Comparison of ENCODE assay signal across 14 cellular contexts in genomic region chr22:50671641-50672040, GRCh38. TPM values are rescaled to one million over a fixed set of nuclear protein-coding genes. Genes with fewer than 3 reads are reported as not detected.
DNase-seq lines count a peak whose midpoint lies in the region; ATAC-seq and TF ChIP-seq lines count a peak whose summit lies in the region.
"Had no signal": no experiment of that assay in that cellular context is flagged by ENCODE, and none has a peak within 500 bp of the region (broad histone marks: within the 10 kb centered on the region; RNA-seq: fewer than 3 reads in every experiment).

No MANE protein-coding gene starts in this region.

- peak overlapping the region in 58 of 59 donors; percentile 16 to 90 (median 78) for H3K27ac ChIP-seq in dorsolateral prefrontal cortex
- peak overlapping the region; percentile 80 for H3K27ac ChIP-seq in temporal lobe (ENCODE audit: low read depth, low read length)
- H3K27ac ChIP-seq: cardiac muscle cell, KMS-11, RWPE1 had no signal

- no peak for TF ChIP-seq CTCF in dorsolateral prefrontal cortex (IDR thresholded peaks at IDR 0.05 in 54 of 56, conservative IDR thresholded peaks at IDR 0.05 in 2 of 56; ENCODE audit: low read depth in 1 of 56, partially characterized antibody in 56 of 56)

- no peak overlapping the region for H3K4me3 ChIP-seq in dorsolateral prefrontal cortex
- H3K4me3 ChIP-seq: cardiac muscle cell had no signal

- peaks cover 0 to 16% (median 0%) of the 10 kb centered on the region in 45 donors for H3K27me3 ChIP-seq in dorsolateral prefrontal cortex

- intact Hi-C loops in dorsolateral prefrontal cortex (cut with DNase I): no loop called here

- POLR2A ChIA-PET in HEK293T (lab: Yijun Ruan, JAX): no interaction called here

- H3K36me3 Mint-ChIP-seq in memory B cell: no peaks in the 10 kb centered on the region

- H3K4me1 Mint-ChIP-seq in memory B cell: peaks cover 14% of the 10 kb centered on the region

- ATAC-seq in memory B cell (ENCODE audit: low read depth) (peak; percentile 35), GM19455 (IDR thresholded peaks at IDR 0.05; ENCODE audit: unreplicated experiment) (no peak)

- H3K4me3 Mint-ChIP-seq in memory B cell: no peak overlapping the region

- no peak overlapping the region for H3K27ac Mint-ChIP-seq in memory B cell

- CTCF ChIA-PET in HEK293T (lab: Yijun Ruan, JAX): no interaction called here

- peaks cover 45% of the 10 kb centered on the region for H3K27me3 Mint-ChIP-seq in memory B cell

- H3K9me3 Mint-ChIP-seq in memory B cell: no peaks in the 10 kb centered on the region

- DNase-seq in HEK293T (ENCODE audit: extremely low spot score) (peak; percentile 6), dorsolateral prefrontal cortex (peak in 5 of 10 donors; percentile 55 to 78 (median 63)), memory B cell (ENCODE audit: low spot score in 2 of 2) (no peak), DMS79 (lab: John Stamatoyannopoulos, UW) (no peak), germinal center (ENCODE audit: low spot score) (no peak)
- DNase-seq: activated T-cell treated with anti-CD3 and anti-CD28 coated beads, Interleukin-2, amount 50 U/mL, for 1 hour; mammary epithelial cell; NCI-H446; retina had no signal

TF ChIP-seq in HEK293T, 16 proteins besides CTCF, POLR2A, EP300 and RAD21:
- TF ChIP-seq ARNT (IDR thresholded peaks at IDR 0.05) (no peak), SP1 (IDR thresholded peaks at IDR 0.05) (no peak), L3MBTL2 (conservative IDR thresholded peaks at IDR 0.05) (no peak), SUZ12 (IDR thresholded peaks at IDR 0.05) (no peak), ZNF384 (IDR thresholded peaks at IDR 0.05) (no peak), TARDBP (IDR thresholded peaks at IDR 0.05) (no peak), FOXA1 (IDR thresholded peaks at IDR 0.05) (no peak), HDGF (IDR thresholded peaks at IDR 0.05; ENCODE audit: borderline replicate concordance) (no peak), FOXK2 (IDR thresholded peaks at IDR 0.05) (no peak), BHLHE40 (IDR thresholded peaks at IDR 0.05; ENCODE audit: borderline replicate concordance) (no peak), FOXM1 (IDR thresholded peaks at IDR 0.05; ENCODE audit: borderline replicate concordance) (no peak), ELF4 (IDR thresholded peaks at IDR 0.05) (no peak), LEF1 (IDR thresholded peaks at IDR 0.05; ENCODE audit: borderline replicate concordance) (no peak), CTBP1 (IDR thresholded peaks at IDR 0.05; ENCODE audit: borderline replicate concordance) (no peak), NFRKB (IDR thresholded peaks at IDR 0.05) (no peak)
- TF ChIP-seq, protein P1, sequence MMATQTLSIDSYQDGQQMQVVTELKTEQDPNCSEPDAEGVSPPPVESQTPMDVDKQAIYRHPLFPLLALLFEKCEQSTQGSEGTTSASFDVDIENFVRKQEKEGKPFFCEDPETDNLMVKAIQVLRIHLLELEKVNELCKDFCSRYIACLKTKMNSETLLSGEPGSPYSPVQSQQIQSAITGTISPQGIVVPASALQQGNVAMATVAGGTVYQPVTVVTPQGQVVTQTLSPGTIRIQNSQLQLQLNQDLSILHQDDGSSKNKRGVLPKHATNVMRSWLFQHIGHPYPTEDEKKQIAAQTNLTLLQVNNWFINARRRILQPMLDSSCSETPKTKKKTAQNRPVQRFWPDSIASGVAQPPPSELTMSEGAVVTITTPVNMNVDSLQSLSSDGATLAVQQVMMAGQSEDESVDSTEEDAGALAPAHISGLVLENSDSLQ (IDR thresholded peaks at IDR 0.05): no peak

RNA-seq across cellular contexts. Expression of gene SHANK3, which starts 1.0 kb away (rescaled TPM):
- total RNA-seq in dorsolateral prefrontal cortex: 100 to 1,000 TPM in 90 of 120 experiments, 10 to 100 TPM in 30; 42.8 to 197 (median 115) TPM
- 5.9 TPM for total RNA-seq in temporal lobe

RNA-seq across cellular contexts. Expression of gene ARSA, which starts 43.7 kb away (rescaled TPM):
- total RNA-seq in dorsolateral prefrontal cortex (10 to 100 TPM; 32.1 to 72.7 (median 48.0) TPM), temporal lobe (6.6 TPM)
